ENCODE assay signal across 1 cellular context in genomic region chr7:92276486-92276885, GRCh38.
TF ChIP-seq lines count a peak whose summit lies in the region.

No MANE protein-coding gene starts in this region.

TF ChIP-seq in SK-N-SH treated with all-trans-retinoic acid at 6 μM for 48 hours, 23 proteins besides CTCF, POLR2A, EP300 and RAD21 (continued from another document):
- no peak for TF ChIP-seq CREB5 (CRISPR knock-in tag; IDR thresholded peaks at IDR 0.05; ENCODE audit: low read depth)
- no peak for TF ChIP-seq PPARA (CRISPR knock-in tag; IDR thresholded peaks at IDR 0.05; ENCODE audit: borderline replicate concordance)
- no peak for TF ChIP-seq ZNF565 (CRISPR knock-in tag; conservative IDR thresholded peaks at IDR 0.05; ENCODE audit: low read depth)
- no peak for TF ChIP-seq CSRNP3 (CRISPR knock-in tag; IDR thresholded peaks at IDR 0.05)
- TF ChIP-seq ZC3H10 (CRISPR knock-in tag; IDR thresholded peaks at IDR 0.05) = no peak
- TF ChIP-seq OSR1 (CRISPR knock-in tag; IDR thresholded peaks at IDR 0.05) = no peak
- no peak for TF ChIP-seq ZNF8 (CRISPR knock-in tag; IDR thresholded peaks at IDR 0.05)
- TF ChIP-seq CSDC2 (CRISPR knock-in tag; IDR thresholded peaks at IDR 0.05) = no peak
TF ChIP-seq in SK-N-SH treated with all-trans-retinoic acid at 6 μM for 48 hours: peak in this region for 0.
